In the genomic region with DNA sequence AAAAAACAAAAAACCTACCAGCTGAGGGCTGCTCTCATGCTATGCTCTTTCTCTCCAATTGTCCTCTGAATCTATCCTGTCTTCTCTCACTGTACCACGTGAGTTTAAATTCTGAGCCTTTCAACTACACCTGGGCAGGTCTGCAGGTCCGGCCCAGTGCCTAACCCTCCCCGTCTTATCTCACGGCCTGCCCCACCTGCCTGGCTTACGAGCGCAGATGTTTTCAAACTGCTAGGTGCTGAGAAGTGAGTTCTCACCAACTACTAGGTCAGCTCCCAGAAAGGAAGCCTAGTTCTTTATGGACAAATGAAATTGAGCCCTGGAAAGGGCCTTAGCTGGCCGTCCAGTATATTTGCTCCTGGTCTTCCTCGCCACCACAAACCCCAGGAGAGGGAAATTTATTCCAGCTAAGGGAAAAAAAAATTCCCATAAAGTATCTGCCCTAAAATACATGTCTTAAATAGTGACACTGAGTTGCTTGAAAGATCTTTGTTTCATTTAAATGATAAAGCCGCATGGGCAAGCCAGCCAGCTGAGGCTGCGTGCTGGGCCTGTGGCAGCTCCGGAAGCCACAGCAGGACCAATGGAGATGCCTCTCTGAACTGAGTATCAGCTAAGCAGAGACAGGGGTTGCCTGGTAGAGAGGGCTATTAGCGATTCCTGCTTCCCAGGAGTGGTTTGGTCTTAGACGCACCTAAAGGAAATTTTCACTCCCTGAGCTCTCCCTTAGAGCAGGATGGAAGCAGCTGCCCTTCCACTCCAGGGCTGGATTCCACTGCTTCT, we compare ENCODE assay signal across 20 cellular contexts.
DNase-seq lines count a peak whose midpoint lies in the region; ATAC-seq, FAIRE-seq and TF ChIP-seq lines count a peak whose summit lies in the region.
"Had no signal": no experiment of that assay in that cellular context is flagged by ENCODE, and none has a peak within 500 bp of the region (broad histone marks: within the 10 kb centered on the region; RNA-seq: fewer than 3 reads in every experiment).

No MANE protein-coding gene starts in this region.

- CTCF ChIA-PET in SK-N-SH (lab: Yijun Ruan, JAX): interaction anchor here (0.7 to 1.6 kb wide), 2 partner anchors 37 to 75 kb away, joined by 3 to 5 read pairs; no protein-coding TSS in a partner anchor

- H3K9ac ChIP-seq in H9 (ENCODE audit: extremely low read depth, insufficient read length, low read length): no peak overlapping the region
- no peak overlapping the region for H3K9ac ChIP-seq in trophoblast cell (ENCODE audit: low read length)
- no peak overlapping the region for H3K9ac ChIP-seq in SK-N-SH
- H3K9ac ChIP-seq: GM23248 had no signal

- no peak overlapping the region for H3K23ac ChIP-seq in H9 (ENCODE audit: insufficient read length, low read depth, low read length)
- no peak overlapping the region for H3K23ac ChIP-seq in trophoblast cell (ENCODE audit: low read length)

- no peaks in the 10 kb centered on the region for H3K79me1 ChIP-seq in H9 (ENCODE audit: insufficient read depth, low read depth, low read length, poor library complexity, severe bottlenecking)
- no peaks in the 10 kb centered on the region for H3K79me1 ChIP-seq in trophoblast cell (ENCODE audit: low read length)

- no peaks in the 10 kb centered on the region for H4K20me1 ChIP-seq in H9 (ENCODE audit: control insufficient read depth, insufficient read depth, insufficient read length)
- H4K20me1 ChIP-seq in SK-N-SH (ENCODE audit: insufficient read depth): no peaks in the 10 kb centered on the region

- TF ChIP-seq CTCF in H9 (conservative IDR thresholded peaks at IDR 0.05) (no peak), chondrocyte (IDR thresholded peaks at IDR 0.05) (no peak), SK-N-SH (IDR thresholded peaks at IDR 0.05) (no peak)

- POLR2A ChIA-PET in SK-N-SH (lab: Yijun Ruan, JAX): no interaction called here

- H3K18ac ChIP-seq in H9 (ENCODE audit: insufficient read length, low read depth, low read length) (no peak overlapping the region), trophoblast cell (ENCODE audit: low read length) (no peak overlapping the region)

- peaks cover 15 to 17% of the 10 kb centered on the region in 2 experiments for H3K9me3 Mint-ChIP-seq in H9
- no peaks in the 10 kb centered on the region for H3K9me3 Mint-ChIP-seq in chondrocyte (ENCODE audit: low read depth)

- no peaks in the 10 kb centered on the region for H3K9me2 ChIP-seq in SK-N-SH

- H3K4me1 Mint-ChIP-seq in H9 (peaks cover 23% of the 10 kb centered on the region in 2 experiments), chondrocyte (ENCODE audit: low read depth) (no peaks in the 10 kb centered on the region)

- no CpG with 5 or more reads among the region's 13 CpGs for WGBS in H9 (ENCODE audit: extremely low coverage, insufficient read length, low lambda C conversion rate)
- WGBS in small intestine, 3 donors: 17 to 71% (median 51%) methylated on average over 13 of the region's 13 CpGs
- WGBS in trophoblast cell (ENCODE audit: extremely low coverage, insufficient coverage, insufficient read length): no CpG with 5 or more reads among the region's 13 CpGs
- 69% methylated on average over 12 of the region's 13 CpGs for WGBS in SK-N-SH (ENCODE audit: low lambda C conversion rate)

- intact Hi-C loops in left colon (cut with DNase I, micrococcal nuclease): no loop called here

- H2AK5ac ChIP-seq in H9 (ENCODE audit: insufficient read length, low read length) (no peak overlapping the region), trophoblast cell (ENCODE audit: low read length) (no peak overlapping the region)

- no peaks in the 10 kb centered on the region for H3K36me3 ChIP-seq in small intestine (ENCODE audit: control insufficient read depth in 2 of 2, insufficient read depth in 2 of 2, low read length in 2 of 2)
- H3K36me3 ChIP-seq in trophoblast cell (ENCODE audit: control insufficient read depth in 1 of 2, insufficient read depth in 2 of 2, low read length in 2 of 2): no peaks in the 10 kb centered on the region
- H3K36me3 ChIP-seq in SK-N-SH (replicated peaks in 1 of 2; ENCODE audit: control insufficient read depth in 1 of 2, insufficient read depth in 2 of 2, low read length in 1 of 2): no peaks in the 10 kb centered on the region
- H3K36me3 ChIP-seq: BE2C had no signal

- no peaks in the 10 kb centered on the region for H3F3A ChIP-seq in SK-N-SH (replicated peaks; ENCODE audit: insufficient read depth)

- no peak overlapping the region for H2BK15ac ChIP-seq in H9 (ENCODE audit: low read depth, low read length)

- H2BK12ac ChIP-seq in H9 (ENCODE audit: insufficient read length, low read depth, low read length) (no peak overlapping the region), trophoblast cell (ENCODE audit: low read length) (no peak overlapping the region)

- ATAC-seq in left colon: peak; percentile 96
- ATAC-seq: GM12878, Right ventricle myocardium inferior had no signal

- H4K5ac ChIP-seq in H9 (ENCODE audit: insufficient read length, low read depth, low read length): no peak overlapping the region

- no peak for TF ChIP-seq RAD21 in SK-N-SH (IDR thresholded peaks at IDR 0.05; ENCODE audit: low read length)

- no peak overlapping the region for H4K91ac ChIP-seq in H9 (ENCODE audit: insufficient read length, low read depth, low read length)
- no peak overlapping the region for H4K91ac ChIP-seq in trophoblast cell (ENCODE audit: low read depth, low read length)

- H3K27ac Mint-ChIP-seq in H9 (peak overlapping the region; percentile 55 to 90 (median 63); a peak in 5 of 7 replicates), chondrocyte (ENCODE audit: unreplicated experiment) (no peak overlapping the region)

- H2AFZ ChIP-seq in H9 (ENCODE audit: low read length) (peak overlapping the region; percentile 2), trophoblast cell (ENCODE audit: insufficient read depth, low read length, poor library complexity) (no peak overlapping the region), SK-N-SH (ENCODE audit: low read depth) (no peak overlapping the region)
- H2AFZ ChIP-seq: GM23248 had no signal

- H3K27ac ChIP-seq in H9 (ENCODE audit: insufficient read length, low read depth, low read length): no peak overlapping the region
- H3K27ac ChIP-seq in small intestine (ENCODE audit: low read depth in 1 of 2, low read length in 1 of 2): peak overlapping the region; percentile 3 to 38
- H3K27ac ChIP-seq in trophoblast cell (ENCODE audit: low read depth, low read length): no peak overlapping the region
- H3K27ac ChIP-seq in SK-N-SH (ENCODE audit: low read depth in 2 of 2, low read length in 1 of 2): no peak overlapping the region
- H3K27ac ChIP-seq: GM23248 had no signal

- H3K4ac ChIP-seq in H9 (ENCODE audit: low read depth, low read length) (no peak overlapping the region), trophoblast cell (ENCODE audit: low read depth, low read length) (no peak overlapping the region)

- H3K14ac ChIP-seq in H9 (ENCODE audit: insufficient read depth, low read length): no peak overlapping the region
- H3K14ac ChIP-seq in trophoblast cell (ENCODE audit: low read length): no peak overlapping the region

- H3K4me1 ChIP-seq in H9 (ENCODE audit: insufficient read depth, low read length) (no peaks in the 10 kb centered on the region; the same call in 1 of the 2 replicates), small intestine (ENCODE audit: control insufficient read depth in 2 of 2, insufficient read depth in 1 of 2, low read depth in 1 of 2, low read length in 1 of 2) (peaks cover 0 to 7% of the 10 kb centered on the region in 2 donors), trophoblast cell (ENCODE audit: control insufficient read depth in 1 of 2, insufficient read depth in 2 of 2, low read length in 2 of 2) (no peaks in the 10 kb centered on the region), SK-N-SH (ENCODE audit: control insufficient read depth in 1 of 2, insufficient read depth in 2 of 2, low read depth in 1 of 2, low read length in 1 of 2) (peaks cover 0 to 11% of the 10 kb centered on the region in 2 experiments; a peak in 1 of 4 replicates)
- H3K4me1 ChIP-seq: BE2C had no signal

- H3K36me3 Mint-ChIP-seq in H9 (ENCODE audit: insufficient read depth in 1 of 3, low read depth in 3 of 3) (peaks cover 6 to 21% (median 7%) of the 10 kb centered on the region in 3 experiments), chondrocyte (ENCODE audit: low read depth) (no peaks in the 10 kb centered on the region)
- H3K36me3 Mint-ChIP-seq: CD4-positive, CD25-positive, alpha-beta regulatory T cell had no signal

- DNase-seq in H9 (peak; percentile 55), ecto neural progenitor cell (ENCODE audit: low spot score) (peak; percentile 36), left colon (peak; percentile 48 to 60), small intestine (peak; percentile 92), trophoblast cell (no peak), chondrocyte (ENCODE audit: low spot score) (no peak), SK-N-SH (no peak), epidermal melanocyte (ENCODE audit: insufficient read length, low spot score) (no peak)
- DNase-seq: BE2C; CD4-positive, CD25-positive, alpha-beta regulatory T cell; DMS79; GM23248; Kasumi-1; NCI-H1417 treated with DMSO at 0.1 percent for 48 hours; NCI-H187; NCI-H446; NCI-H526; OCI-M1 had no signal

- no peak overlapping the region for H2BK5ac ChIP-seq in H9 (ENCODE audit: insufficient read length, low read length)
- H2BK5ac ChIP-seq in trophoblast cell (ENCODE audit: low read depth, low read length, poor library complexity): no peak overlapping the region

- no peak overlapping the region for H3T11ph ChIP-seq in H9 (ENCODE audit: low read length)

- H3K27me3 ChIP-seq in H9 (ENCODE audit: insufficient read depth, low read length) (no peaks in the 10 kb centered on the region), small intestine (ENCODE audit: control insufficient read depth in 2 of 2, insufficient read depth in 2 of 2, low read length in 2 of 2) (no peaks in the 10 kb centered on the region), trophoblast cell (ENCODE audit: insufficient read depth, low read length) (no peaks in the 10 kb centered on the region), SK-N-SH (ENCODE audit: insufficient read depth) (no peaks in the 10 kb centered on the region)
- H3K27me3 ChIP-seq: BE2C had no signal

- no peak for TF ChIP-seq EP300 in SK-N-SH (IDR thresholded peaks at IDR 0.05; ENCODE audit: borderline replicate concordance in 1 of 2, low read depth in 1 of 2, low read length in 1 of 2)

- FAIRE-seq in small intestine (lab: Jason Lieb, UNC): no peak
- FAIRE-seq: GM12878 had no signal

- no peak overlapping the region for H4K8ac ChIP-seq in H9 (replicated peaks; ENCODE audit: insufficient read length, low read depth, low read length)
- H4K8ac ChIP-seq in trophoblast cell (ENCODE audit: low read depth, low read length): no peak overlapping the region

- H3K4me3 Mint-ChIP-seq in H9 (no peak overlapping the region), chondrocyte (ENCODE audit: unreplicated experiment) (no peak overlapping the region)
- H3K4me3 Mint-ChIP-seq: CD4-positive, CD25-positive, alpha-beta regulatory T cell had no signal

- no peak overlapping the region for H3K56ac ChIP-seq in H9 (ENCODE audit: insufficient read length, low read depth, low read length)

- no peak overlapping the region for H2BK20ac ChIP-seq in H9 (ENCODE audit: low read depth, low read length, poor library complexity, severe bottlenecking)

- H3K4me2 ChIP-seq in H9 (ENCODE audit: insufficient read depth, insufficient read length, low read length) (no peak overlapping the region), trophoblast cell (ENCODE audit: low read length) (no peak overlapping the region), SK-N-SH (no peak overlapping the region)

- H3K23me2 ChIP-seq in H9 (ENCODE audit: insufficient read length, low read depth, low read length, poor library complexity, severe bottlenecking): no peaks in the 10 kb centered on the region

- H3K79me2 ChIP-seq in H9 (ENCODE audit: insufficient read depth, low read length) (no peaks in the 10 kb centered on the region), trophoblast cell (ENCODE audit: control insufficient read depth, insufficient read depth, low read length, poor library complexity) (no peaks in the 10 kb centered on the region), SK-N-SH (ENCODE audit: insufficient read depth) (no peaks in the 10 kb centered on the region)

- H2BK120ac ChIP-seq in H9 (ENCODE audit: low read depth, low read length, poor library complexity, severe bottlenecking) (no peak overlapping the region), trophoblast cell (ENCODE audit: insufficient read depth, low read length, poor library complexity) (no peak overlapping the region)

- H4K12ac ChIP-seq in trophoblast cell (ENCODE audit: low read depth, low read length): no peak overlapping the region

- H3K4me3 ChIP-seq in small intestine (ENCODE audit: low read depth in 1 of 2, low read length in 2 of 2) (no peak overlapping the region), trophoblast cell (ENCODE audit: low read depth, low read length) (no peak overlapping the region), SK-N-SH (ENCODE audit: low read depth in 2 of 2, low read length in 1 of 2) (no peak overlapping the region)
- H3K4me3 ChIP-seq: GM12878, GM23248 had no signal

- no peaks in the 10 kb centered on the region for H3K9me3 ChIP-seq in H9 (ENCODE audit: control insufficient read depth, low read depth, low read length)
- H3K9me3 ChIP-seq in small intestine (ENCODE audit: control insufficient read depth, low read depth): no peaks in the 10 kb centered on the region
- H3K9me3 ChIP-seq in trophoblast cell (ENCODE audit: insufficient read depth, low read depth, low read length): peaks cover 2% of the 10 kb centered on the region
- no peaks in the 10 kb centered on the region for H3K9me3 ChIP-seq in SK-N-SH
- H3K9me3 ChIP-seq: BE2C had no signal

- no peaks in the 10 kb centered on the region; the same call in 1 of the 2 replicates for H3K27me3 Mint-ChIP-seq in H9 (ENCODE audit: low read depth)
- H3K27me3 Mint-ChIP-seq in chondrocyte (ENCODE audit: low read depth): peaks cover 4% of the 10 kb centered on the region
- H3K27me3 Mint-ChIP-seq: CD4-positive, CD25-positive, alpha-beta regulatory T cell had no signal

Comparison
In these comparisons a context has a peak if more than half of its experiments do, and no peak if none do; other contexts are left out.
1. DNase-seq: peak in H9 (single experiment), ecto neural progenitor cell (single experiment), left colon (2 of 2) and small intestine (single experiment); none in trophoblast cell (0 of 2), chondrocyte (single experiment), SK-N-SH (single experiment) and epidermal melanocyte (single experiment).
2. H3K27ac ChIP-seq: peak in small intestine (2 of 2); none in H9 (single experiment), trophoblast cell (single experiment) and SK-N-SH (0 of 2).